ENCODE assay signal across 1 cellular context in genomic region chr2:98102315-98102714, GRCh38. TPM values are rescaled to one million over a fixed set of nuclear protein-coding genes. Genes with fewer than 3 reads are reported as not detected.
"Had no signal": no experiment of that assay in that cellular context is flagged by ENCODE, and none has a peak within 500 bp of the region (broad histone marks: within the 10 kb centered on the region; RNA-seq: fewer than 3 reads in every experiment).

No MANE protein-coding gene starts in this region.

RNA-seq across cellular contexts. Expression of gene VWA3B, which starts 15.3 kb away (rescaled TPM):
- total RNA-seq: G401 had no signal
